ENCODE assay signal across 35 cellular contexts in the genomic region with DNA sequence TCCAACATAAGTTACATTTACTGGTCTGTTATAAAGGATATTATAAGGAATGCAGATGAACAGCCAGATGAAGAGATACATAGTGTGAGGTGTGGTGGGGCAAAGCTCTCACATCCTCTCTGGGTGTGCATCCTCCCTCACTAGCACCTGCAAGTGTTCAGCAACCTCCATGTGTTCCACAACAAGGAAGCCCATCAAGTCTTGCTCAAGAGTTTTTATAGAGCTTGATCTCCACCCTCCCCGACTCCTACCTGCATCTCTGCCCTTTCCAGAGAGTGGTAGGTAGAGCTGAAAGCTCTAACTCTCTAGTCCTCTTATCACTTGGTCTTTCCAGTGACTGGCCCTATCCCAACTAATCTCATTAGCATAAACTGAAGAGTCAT. TPM values are rescaled to one million over a fixed set of nuclear protein-coding genes. Genes with fewer than 3 reads are reported as not detected.
"Had no signal": no experiment of that assay in that cellular context is flagged by ENCODE, and none has a peak within 500 bp of the region (broad histone marks: within the 10 kb centered on the region; RNA-seq: fewer than 3 reads in every experiment).

No MANE protein-coding gene starts in this region.

- H3K4me1 Mint-ChIP-seq: activated B cell treated with CpG ODN at 0.5 μM for 24 hours; activated CD4-positive, alpha-beta memory T cell treated with anti-CD3 and anti-CD28 coated beads, Interleukin-2, amount 10 ng/mL, durations not matched to agents 7 days and 5 days; activated CD4-positive, alpha-beta T cell treated with anti-CD3 and anti-CD28 coated beads, Interleukin-2, amount 10 ng/mL, durations not matched to agents 7 days and 5 days; activated CD8-positive, alpha-beta memory T cell treated with anti-CD3 and anti-CD28 coated beads, Interleukin-2, amount 10 ng/mL, durations not matched to agents 7 days and 5 days; activated naive CD8-positive, alpha-beta T cell treated with anti-CD3 and anti-CD28 coated beads for 36 hours; activated T-helper 17 cell treated with anti-CD3 and anti-CD28 coated beads, Interleukin-2, amount 50 U/mL, for 72 hours; T-cell; T-helper 17 cell had no signal

- H3K36me3 ChIP-seq: adrenal gland, brain microvascular endothelial cell, breast epithelium had no signal

- DNase-seq: activated B cell treated with CpG ODN at 0.5 μM for 24 hours; activated CD4-positive, alpha-beta memory T cell treated with anti-CD3 and anti-CD28 coated beads, Interleukin-2, amount 10 ng/mL, durations not matched to agents 7 days and 5 days; activated CD4-positive, alpha-beta T cell treated with anti-CD3 and anti-CD28 coated beads for 1 hour; activated CD4-positive, alpha-beta T cell treated with anti-CD3 and anti-CD28 coated beads, Interleukin-2, amount 10 ng/mL, durations not matched to agents 7 days and 5 days; activated CD4-positive, alpha-beta T cell treated with anti-CD3 and anti-CD28 coated beads, Interleukin-2, amount 50 U/mL, for 48 hours; activated CD8-positive, alpha-beta memory T cell treated with anti-CD3 and anti-CD28 coated beads for 24 hours; activated CD8-positive, alpha-beta memory T cell treated with anti-CD3 and anti-CD28 coated beads, Interleukin-2, amount 10 ng/mL, durations not matched to agents 7 days and 5 days; activated CD8-positive, alpha-beta memory T cell treated with anti-CD3 and anti-CD28 coated beads, Interleukin-2, amount 50 U/mL, for 48 hours; activated CD8-positive, alpha-beta T cell treated with anti-CD3 and anti-CD28 coated beads, Interleukin-2, amount 10 ng/mL, durations not matched to agents 7 days and 5 days; activated effector memory CD4-positive, alpha-beta T cell treated with anti-CD3 and anti-CD28 coated beads, Interleukin-2, amount 50 U/mL, for 16 hours; activated gamma-delta T cell treated with Interleukin-2 at 50 U/mL for 16 hours; activated naive CD4-positive, alpha-beta T cell; activated naive CD4-positive, alpha-beta T cell treated with anti-CD3 and anti-CD28 coated beads for 36 hours; activated naive CD4-positive, alpha-beta T cell treated with anti-CD3 and anti-CD28 coated beads, Interleukin-2, amount 50 U/mL, for 16 hours; activated naive CD8-positive, alpha-beta T cell treated with anti-CD3 and anti-CD28 coated beads for 36 hours; activated T-cell treated with anti-CD3 and anti-CD28 coated beads, Interleukin-2, amount 50 U/mL, for 1 hour; activated T-cell treated with anti-CD3 and anti-CD28 coated beads, Interleukin-2, amount 50 U/mL, for 4 hours; adrenal gland; amniotic stem cell; aorta; body of pancreas; brain microvascular endothelial cell; central memory CD4-positive, alpha-beta T cell; T-cell; T-helper 17 cell; T1000 had no signal

- H3K4me1 ChIP-seq: adrenal gland, body of pancreas, breast epithelium had no signal

- H3K4me3 ChIP-seq: adrenal gland, body of pancreas, breast epithelium had no signal

- H3K9me3 ChIP-seq: adrenal gland had no signal

- H3K36me3 Mint-ChIP-seq: T-cell had no signal

- H3K27ac Mint-ChIP-seq: activated B cell treated with CpG ODN at 0.5 μM for 24 hours; activated CD4-positive, alpha-beta memory T cell treated with anti-CD3 and anti-CD28 coated beads, Interleukin-2, amount 10 ng/mL, durations not matched to agents 7 days and 5 days; activated CD4-positive, alpha-beta T cell treated with anti-CD3 and anti-CD28 coated beads, Interleukin-2, amount 10 ng/mL, durations not matched to agents 7 days and 5 days; activated CD8-positive, alpha-beta memory T cell treated with anti-CD3 and anti-CD28 coated beads, Interleukin-2, amount 10 ng/mL, durations not matched to agents 7 days and 5 days; activated CD8-positive, alpha-beta T cell treated with anti-CD3 and anti-CD28 coated beads, Interleukin-2, amount 10 ng/mL, durations not matched to agents 7 days and 5 days; activated naive CD4-positive, alpha-beta T cell treated with anti-CD3 and anti-CD28 coated beads for 36 hours; activated naive CD4-positive, alpha-beta T cell treated with anti-CD3 and anti-CD28 coated beads, Interleukin-2, amount 50 U/mL, for 72 hours; activated naive CD8-positive, alpha-beta T cell treated with anti-CD3 and anti-CD28 coated beads for 36 hours; activated T-cell treated with anti-CD3 and anti-CD28 coated beads, Interleukin-2, amount 50 U/mL, for 72 hours; activated T-helper 1 cell treated with anti-CD3 and anti-CD28 coated beads, Interleukin-12 subunit alpha, Interleukin-12 subunit beta, Interleukin-2, Interleukin-4 antibody, amounts not matched to agents 30 ng/mL and 10 ng/mL and 1 ng/mL, durations not matched to agents 14 hours and 24 hours and 36 hours; activated T-helper 17 cell treated with anti-CD3 and anti-CD28 coated beads, Interleukin-2, amount 50 U/mL, for 72 hours; T-cell; T-helper 17 cell had no signal

- H3K4me3 Mint-ChIP-seq: activated B cell treated with CpG ODN at 0.5 μM for 24 hours; activated CD4-positive, alpha-beta memory T cell treated with anti-CD3 and anti-CD28 coated beads, Interleukin-2, amount 10 ng/mL, durations not matched to agents 7 days and 5 days; activated CD4-positive, alpha-beta T cell treated with anti-CD3 and anti-CD28 coated beads, Interleukin-2, amount 10 ng/mL, durations not matched to agents 7 days and 5 days; activated CD8-positive, alpha-beta memory T cell treated with anti-CD3 and anti-CD28 coated beads, Interleukin-2, amount 10 ng/mL, durations not matched to agents 7 days and 5 days; activated CD8-positive, alpha-beta T cell treated with anti-CD3 and anti-CD28 coated beads, Interleukin-2, amount 10 ng/mL, durations not matched to agents 7 days and 5 days; activated naive CD4-positive, alpha-beta T cell treated with anti-CD3 and anti-CD28 coated beads for 36 hours; activated naive CD8-positive, alpha-beta T cell treated with anti-CD3 and anti-CD28 coated beads for 36 hours; activated T-cell treated with anti-CD3 and anti-CD28 coated beads, Interleukin-2, amount 50 U/mL, for 4 hours; activated T-cell treated with anti-CD3 and anti-CD28 coated beads, Interleukin-2, amount 50 U/mL, for 72 hours; activated T-helper 1 cell treated with anti-CD3 and anti-CD28 coated beads, Interleukin-12 subunit alpha, Interleukin-12 subunit beta, Interleukin-2, Interleukin-4 antibody, amounts not matched to agents 30 ng/mL and 10 ng/mL and 1 ng/mL, durations not matched to agents 14 hours and 24 hours and 36 hours; activated T-helper 17 cell treated with anti-CD3 and anti-CD28 coated beads, Interleukin-2, amount 50 U/mL, for 72 hours; T-cell; T-helper 17 cell had no signal

- ATAC-seq: activated CD8-positive, alpha-beta memory T cell treated with anti-CD3 and anti-CD28 coated beads, Interleukin-2, amount 10 ng/mL, durations not matched to agents 7 days and 5 days; activated CD8-positive, alpha-beta T cell treated with anti-CD3 and anti-CD28 coated beads, Interleukin-2, amount 10 ng/mL, durations not matched to agents 7 days and 5 days; body of pancreas; T-cell; T-helper 17 cell had no signal

RNA-seq across cellular contexts. Expression of gene GPR15LG, which starts 46.8 kb away (rescaled TPM):
- total RNA-seq: activated B cell treated with CpG ODN at 0.5 μM for 24 hours; activated CD4-positive, alpha-beta memory T cell treated with anti-CD3 and anti-CD28 coated beads, Interleukin-2, amount 10 ng/mL, durations not matched to agents 7 days and 5 days; activated CD4-positive, alpha-beta T cell treated with anti-CD3 and anti-CD28 coated beads, Interleukin-2, amount 10 ng/mL, durations not matched to agents 7 days and 5 days; activated CD8-positive, alpha-beta memory T cell treated with anti-CD3 and anti-CD28 coated beads, Interleukin-2, amount 10 ng/mL, durations not matched to agents 7 days and 5 days; activated CD8-positive, alpha-beta T cell treated with anti-CD3 and anti-CD28 coated beads, Interleukin-2, amount 10 ng/mL, durations not matched to agents 7 days and 5 days; activated naive CD4-positive, alpha-beta T cell treated with anti-CD3 and anti-CD28 coated beads for 36 hours; activated naive CD4-positive, alpha-beta T cell treated with anti-CD3 and anti-CD28 coated beads, Interleukin-2, amount 50 U/mL, for 72 hours; activated naive CD8-positive, alpha-beta T cell treated with anti-CD3 and anti-CD28 coated beads for 36 hours; activated T-cell treated with anti-CD3 and anti-CD28 coated beads, Interleukin-2, amount 50 U/mL, for 4 hours; activated T-cell treated with anti-CD3 and anti-CD28 coated beads, Interleukin-2, amount 50 U/mL, for 72 hours; activated T-helper 1 cell treated with anti-CD3 and anti-CD28 coated beads, Interleukin-12 subunit alpha, Interleukin-12 subunit beta, Interleukin-2, Interleukin-4 antibody, amounts not matched to agents 30 ng/mL and 10 ng/mL and 1 ng/mL, durations not matched to agents 14 hours and 24 hours and 36 hours; activated T-helper 17 cell treated with anti-CD3 and anti-CD28 coated beads, Interleukin-2, amount 50 U/mL, for 72 hours; aorta; astrocyte; body of pancreas; cardiac septum; T-cell; T-helper 1 cell treated with Interleukin-12 subunit alpha and Interleukin-12 subunit beta and Interleukin-4 antibody, amounts not matched to agents 30 ng/mL and 1 ng/mL, for 36 hours; T-helper 17 cell; T-helper 2 cell treated with Interferon-gamma antibody and Interleukin-4, amounts not matched to agents 100 ng/mL and 5 ng/mL, for 36 hours had no signal
